ENCODE assay signal across 23 cellular contexts in the genomic region with DNA sequence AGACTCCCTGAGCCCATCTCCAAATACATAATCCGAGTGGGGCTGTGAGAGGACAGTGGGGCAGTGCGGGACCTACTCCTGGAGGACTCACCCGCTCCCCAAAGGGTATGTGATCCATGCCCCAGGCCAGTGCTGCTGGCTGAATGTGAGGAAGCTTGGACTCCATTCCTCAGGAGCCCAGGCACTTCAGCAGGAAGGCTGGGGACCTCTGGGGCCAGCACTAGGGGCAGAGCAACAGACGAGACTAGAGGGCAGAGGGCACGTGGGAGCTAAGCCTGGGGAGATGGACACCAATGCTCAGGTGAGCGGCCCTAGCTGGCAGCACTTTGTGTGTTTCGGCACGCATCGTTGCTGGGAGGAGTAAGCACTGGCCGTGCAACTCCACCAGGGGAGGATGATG.
A peak's percentile ranks its signal among the peaks of the same experiment; 100 is the strongest.
DNase-seq lines count a peak whose midpoint lies in the region; ATAC-seq and TF ChIP-seq lines count a peak whose summit lies in the region.
"Had no signal": no experiment of that assay in that cellular context is flagged by ENCODE, and none has a peak within 500 bp of the region (broad histone marks: within the 10 kb centered on the region; RNA-seq: fewer than 3 reads in every experiment).

No MANE protein-coding gene starts in this region.

- DNase-seq in Right ventricle myocardium inferior (ENCODE audit: missing footprints) (no peak), Right ventricle myocardium superior (no peak), left lobe of liver (ENCODE audit: low spot score) (peak; percentile 33), OCI-M1 (lab: John Stamatoyannopoulos, UW) (no peak)
- peak in 1 of 2 donors; percentile 48 for DNase-seq in stimulated activated effector memory CD8-positive, alpha-beta T cell treated with anti-CD3 and anti-CD28 coated beads, Interleukin-12 subunit alpha, Interleukin-12 subunit beta, amount 100 ng/mL, for 72 hours (ENCODE audit: low spot score in 2 of 2)
- no peak for DNase-seq in stimulated activated CD4-positive, alpha-beta T cell treated with anti-CD3 and anti-CD28 coated beads, Interleukin-2, amount 100 ng/mL, for 48 hours
- DNase-seq in activated naive CD4-positive, alpha-beta T cell treated with anti-CD3 and anti-CD28 coated beads, Interleukin-2, amount 50 U/mL, for 72 hours (ENCODE audit: low spot score in 2 of 2): no peak
- DNase-seq: activated CD4-positive, alpha-beta memory T cell treated with anti-CD3 and anti-CD28 coated beads, Interleukin-2, amount 10 ng/mL, durations not matched to agents 7 days and 5 days; AML-193; aorta; CD8-positive, alpha-beta T cell; effector CD8-positive, alpha-beta T cell; glutamatergic neuron; KBM-7; midbrain; naive thymus-derived CD8-positive, alpha-beta T cell; NCI-H1105 treated with DMSO at 0.1 percent for 48 hours; NCI-H1930; NCI-H524 treated with DMSO at 0.1 percent for 48 hours; PC-3; T-helper 2 cell had no signal

- H3K9me3 Mint-ChIP-seq in stimulated activated effector memory CD8-positive, alpha-beta T cell treated with anti-CD3 and anti-CD28 coated beads, Interleukin-12 subunit alpha, Interleukin-12 subunit beta, amount 100 ng/mL, for 72 hours: no peaks in the 10 kb centered on the region
- H3K9me3 Mint-ChIP-seq in activated naive CD4-positive, alpha-beta T cell treated with anti-CD3 and anti-CD28 coated beads, Interleukin-2, amount 50 U/mL, for 72 hours: peaks cover 0 to 4% of the 10 kb centered on the region in 2 donors
- H3K9me3 Mint-ChIP-seq: activated CD4-positive, alpha-beta memory T cell treated with anti-CD3 and anti-CD28 coated beads, Interleukin-2, amount 10 ng/mL, durations not matched to agents 7 days and 5 days; activated naive CD4-positive, alpha-beta T cell treated with anti-CD3 and anti-CD28 coated beads, Interleukin-2, amount 50 U/mL, for 24 hours; CD8-positive, alpha-beta T cell; naive thymus-derived CD8-positive, alpha-beta T cell had no signal

- H3K4me3 Mint-ChIP-seq in stimulated activated effector memory CD8-positive, alpha-beta T cell treated with anti-CD3 and anti-CD28 coated beads, Interleukin-12 subunit alpha, Interleukin-12 subunit beta, amount 100 ng/mL, for 72 hours: no peak overlapping the region
- H3K4me3 Mint-ChIP-seq: activated CD4-positive, alpha-beta memory T cell treated with anti-CD3 and anti-CD28 coated beads, Interleukin-2, amount 10 ng/mL, durations not matched to agents 7 days and 5 days; activated naive CD4-positive, alpha-beta T cell treated with anti-CD3 and anti-CD28 coated beads, Interleukin-2, amount 50 U/mL, for 24 hours; CD8-positive, alpha-beta T cell had no signal

- peak overlapping the region; percentile 43 for H3K27ac Mint-ChIP-seq in stimulated activated effector memory CD8-positive, alpha-beta T cell treated with anti-CD3 and anti-CD28 coated beads, Interleukin-12 subunit alpha, Interleukin-12 subunit beta, amount 100 ng/mL, for 72 hours
- H3K27ac Mint-ChIP-seq in activated naive CD4-positive, alpha-beta T cell treated with anti-CD3 and anti-CD28 coated beads, Interleukin-2, amount 50 U/mL, for 72 hours: peak overlapping the region in 1 of 2 donors; percentile 66
- H3K27ac Mint-ChIP-seq: activated CD4-positive, alpha-beta memory T cell treated with anti-CD3 and anti-CD28 coated beads, Interleukin-2, amount 10 ng/mL, durations not matched to agents 7 days and 5 days; activated naive CD4-positive, alpha-beta T cell treated with anti-CD3 and anti-CD28 coated beads, Interleukin-2, amount 50 U/mL, for 24 hours; CD8-positive, alpha-beta T cell had no signal

- H3K4me1 Mint-ChIP-seq in stimulated activated effector memory CD8-positive, alpha-beta T cell treated with anti-CD3 and anti-CD28 coated beads, Interleukin-12 subunit alpha, Interleukin-12 subunit beta, amount 100 ng/mL, for 72 hours: peaks cover 10% of the 10 kb centered on the region

- TF ChIP-seq POLR2A in GM19193 (IDR thresholded peaks at IDR 0.05; ENCODE audit: extremely low read depth, insufficient read depth, insufficient read length): peak; percentile 12

- ATAC-seq in Right ventricle myocardium inferior (peak; percentile 1), Right ventricle myocardium superior (ENCODE audit: poor library complexity) (no peak), left lobe of liver (peak; percentile 17)
- ATAC-seq in stimulated activated effector memory CD8-positive, alpha-beta T cell treated with anti-CD3 and anti-CD28 coated beads, Interleukin-12 subunit alpha, Interleukin-12 subunit beta, amount 100 ng/mL, for 72 hours: peak; percentile 5
- ATAC-seq in activated naive CD4-positive, alpha-beta T cell treated with anti-CD3 and anti-CD28 coated beads, Interleukin-2, amount 50 U/mL, for 72 hours: no peak
- ATAC-seq: PC-3 had no signal

- H3K36me3 Mint-ChIP-seq in stimulated activated effector memory CD8-positive, alpha-beta T cell treated with anti-CD3 and anti-CD28 coated beads, Interleukin-12 subunit alpha, Interleukin-12 subunit beta, amount 100 ng/mL, for 72 hours: peaks cover 6% of the 10 kb centered on the region
- H3K36me3 Mint-ChIP-seq in activated naive CD4-positive, alpha-beta T cell treated with anti-CD3 and anti-CD28 coated beads, Interleukin-2, amount 50 U/mL, for 72 hours: peaks cover 0 to 11% of the 10 kb centered on the region in 2 donors
- H3K36me3 Mint-ChIP-seq: activated naive CD4-positive, alpha-beta T cell treated with anti-CD3 and anti-CD28 coated beads, Interleukin-2, amount 50 U/mL, for 24 hours; CD8-positive, alpha-beta T cell; naive thymus-derived CD8-positive, alpha-beta T cell had no signal

- intact Hi-C loops in Right ventricle myocardium inferior (cut with DNase I): no loop called here
- intact Hi-C loops in Right ventricle myocardium superior (cut with DNase I): no loop called here

Comparison
In these comparisons a context has a peak if more than half of its experiments do, and no peak if none do; other contexts are left out.
1. ATAC-seq: peak in Right ventricle myocardium inferior (single experiment), left lobe of liver (single experiment) and stimulated activated effector memory CD8-positive, alpha-beta T cell treated with anti-CD3 and anti-CD28 coated beads, Interleukin-12 subunit alpha, Interleukin-12 subunit beta, amount 100 ng/mL, for 72 hours (single experiment); none in Right ventricle myocardium superior (single experiment) and activated naive CD4-positive, alpha-beta T cell treated with anti-CD3 and anti-CD28 coated beads, Interleukin-2, amount 50 U/mL, for 72 hours (0 of 2).